In genomic region chr4:62917649-62918048, GRCh38 we compare ENCODE assay signal across 15 cellular contexts.
"Had no signal": no experiment of that assay in that cellular context is flagged by ENCODE, and none has a peak within 500 bp of the region (broad histone marks: within the 10 kb centered on the region; RNA-seq: fewer than 3 reads in every experiment).

No MANE protein-coding gene starts in this region.

- H3K4me1 ChIP-seq: esophagus muscularis mucosa, gastroesophageal sphincter had no signal

- H3K36me3 ChIP-seq: esophagus muscularis mucosa, gastroesophageal sphincter had no signal

- ATAC-seq: gastroesophageal sphincter, left colon, natural killer cell had no signal

- DNase-seq: effector memory CD4-positive, alpha-beta T cell; glutamatergic neuron; immature natural killer cell; left colon; natural killer cell; posterior cingulate gyrus; small intestine; stimulated activated CD4-positive, alpha-beta T cell treated with anti-CD3 and anti-CD28 coated beads, Interleukin-12 subunit alpha, Interleukin-12 subunit beta, amount 100 ng/mL, for 4 hours; stimulated activated naive CD4-positive, alpha-beta T cell treated with Interleukin-2 at 50 U/mL for 16 hours had no signal

- FAIRE-seq: endometrium, keratinocyte, small intestine, urothelium cell line had no signal

- H3K27ac ChIP-seq: epithelial cell of prostate, esophagus muscularis mucosa, gastroesophageal sphincter had no signal

- H3K27me3 ChIP-seq: esophagus muscularis mucosa, gastroesophageal sphincter had no signal

- H3K9me3 ChIP-seq: esophagus muscularis mucosa, gastroesophageal sphincter had no signal

- H3K4me3 ChIP-seq: esophagus muscularis mucosa, gastroesophageal sphincter had no signal
